Comparison of ENCODE assay signal across 1 cellular context in genomic region chr10:99569971-99570370, GRCh38.
TF ChIP-seq lines count a peak whose summit lies in the region.

No MANE protein-coding gene starts in this region.

TF ChIP-seq in H1, 55 proteins besides CTCF, POLR2A, EP300 and RAD21:
- TF ChIP-seq NANOG (IDR thresholded peaks at IDR 0.05; ENCODE audit: insufficient read depth, low read depth, low read length, poor library complexity, severe bottlenecking) (no peak), CBX5 (IDR thresholded peaks at IDR 0.05; ENCODE audit: low read depth, low read length) (no peak), GTF2F1 (IDR thresholded peaks at IDR 0.05; ENCODE audit: borderline replicate concordance, low read depth, low read length) (no peak), CHD1 (IDR thresholded peaks at IDR 0.05; ENCODE audit: low read depth, low read length) (no peak), GABPA (IDR thresholded peaks at IDR 0.05; ENCODE audit: borderline replicate concordance, insufficient read depth, low read length) (no peak), HDAC6 (IDR thresholded peaks at IDR 0.05; ENCODE audit: low read depth, low read length) (no peak), KDM5A (IDR thresholded peaks at IDR 0.05; ENCODE audit: low read length) (no peak), SAP30 (IDR thresholded peaks at IDR 0.05; ENCODE audit: insufficient read depth, insufficient replicate concordance, low read length) (no peak), TCF12 (IDR thresholded peaks at IDR 0.05; ENCODE audit: low read depth, low read length) (no peak), SP2 (IDR thresholded peaks at IDR 0.05; ENCODE audit: low read length) (no peak), BCL11A (IDR thresholded peaks at IDR 0.05; ENCODE audit: low read depth in 2 of 2, low read length in 2 of 2) (no peak), JUN (IDR thresholded peaks at IDR 0.05; ENCODE audit: low read depth, low read length) (no peak), SIRT6 (IDR thresholded peaks at IDR 0.05; ENCODE audit: low read length) (no peak), E2F6 (IDR thresholded peaks at IDR 0.05) (no peak; the same call in 1 of the 2 replicates), RBBP5 (IDR thresholded peaks at IDR 0.05; ENCODE audit: borderline replicate concordance, low read depth, low read length) (no peak), RFX5 (IDR thresholded peaks at IDR 0.05; ENCODE audit: borderline replicate concordance, low read depth, low read length) (no peak), SUZ12 (IDR thresholded peaks at IDR 0.05; ENCODE audit: low read length) (no peak), EGR1 (IDR thresholded peaks at IDR 0.05; ENCODE audit: borderline replicate concordance, low read depth, low read length) (no peak), USF2 (IDR thresholded peaks at IDR 0.05; ENCODE audit: low read length) (no peak), BACH1 (IDR thresholded peaks at IDR 0.05; ENCODE audit: low read length) (no peak)
